ENCODE assay signal across 8 cellular contexts in genomic region chr16:28846080-28846932, GRCh38. TPM values are rescaled to one million over a fixed set of nuclear protein-coding genes. Genes with fewer than 3 reads are reported as not detected.
DNase-seq lines count a peak whose midpoint lies in the region; ATAC-seq lines count a peak whose summit lies in the region.

TSS of gene TUFM (minus strand) at chr16:28846348. CDS start at chr16:28846269, 79 bp downstream.

- H3K27ac ChIP-seq in effector memory CD4-positive, alpha-beta T cell (ENCODE audit: insufficient read depth, low read length, poor library complexity, severe bottlenecking), result peak within 1 kb of the TSS; percentile 87

- peak within 1 kb of the TSS; percentile 89 for H3K4me3 ChIP-seq in effector memory CD4-positive, alpha-beta T cell (ENCODE audit: insufficient read depth, low read depth, low read length, poor library complexity, severe bottlenecking)

- no peaks in the 10 kb centered on the region for H3K9me3 ChIP-seq in effector memory CD4-positive, alpha-beta T cell (ENCODE audit: control insufficient read depth, low read length)

- CTCF ChIA-PET in activated CD8-positive, alpha-beta memory T cell treated with anti-CD3 and anti-CD28 coated beads for 36 hours (lab: Charles Lee), result interaction anchor here (0.9 to 2.7 kb wide), 11 partner anchors 9 to 104 kb away, joined by 3 to 10 read pairs (median 3); partner anchors contain the start of genes ATXN2L, NFATC2IP, RABEP2 and SH2B1

- peak; percentile 91 for ATAC-seq in GM19467 (IDR thresholded peaks at IDR 0.05; ENCODE audit: unreplicated experiment)

- POLR2A ChIA-PET in activated CD8-positive, alpha-beta memory T cell treated with anti-CD3 and anti-CD28 coated beads for 36 hours (lab: Charles Lee), result interaction anchor here (0.7 to 4.4 kb wide), 5 partner anchors 10 to 104 kb away, joined by 3 to 34 read pairs (median 7); partner anchors contain the start of genes ATXN2L, NFATC2IP and SH2B1

- no peaks in the 10 kb centered on the region for H3K27me3 ChIP-seq in effector memory CD4-positive, alpha-beta T cell (replicated peaks; ENCODE audit: control insufficient read depth, insufficient read depth, low read length, poor library complexity, severe bottlenecking)

- DNase-seq in CMK (ENCODE audit: low read depth), result peak; percentile 94
- DNase-seq in HS-5 (ENCODE audit: low read depth), result peak; percentile 92
- peak; percentile 97 for DNase-seq in NK-92 treated with Interleukin-12 subunit alpha and Interleukin-12 subunit beta, amount 100 ng/mL, for 24 hours (lab: John Stamatoyannopoulos, UW)
- DNase-seq in effector memory CD4-positive, alpha-beta T cell, result peak; percentile 96 to 98 (median 97)
- peak; percentile 99 for DNase-seq in medulla oblongata (ENCODE audit: extremely low spot score)
- DNase-seq in stimulated activated CD8-positive, alpha-beta memory T cell treated with anti-CD3 and anti-CD28 coated beads, Interleukin-12 subunit alpha, Interleukin-12 subunit beta, amount 100 ng/mL, for 24 hours (ENCODE audit: extremely low read depth), result peak; percentile 91

- peaks cover 27% of the 10 kb centered on the region for H3K36me3 ChIP-seq in effector memory CD4-positive, alpha-beta T cell (ENCODE audit: control insufficient read depth, insufficient read depth, low read length)

- peaks cover 19% of the 10 kb centered on the region for H3K4me1 ChIP-seq in effector memory CD4-positive, alpha-beta T cell (ENCODE audit: control insufficient read depth, insufficient read depth, low read length, poor library complexity, severe bottlenecking)

RNA-seq across cellular contexts. Expression of gene TUFM, which starts in this region (rescaled TPM):
- 100 to 1,000 TPM; 364 TPM for total RNA-seq in activated CD8-positive, alpha-beta memory T cell treated with anti-CD3 and anti-CD28 coated beads for 36 hours

Comparison
In these comparisons a context has a peak if more than half of its experiments do, and no peak if none do; other contexts are left out.
1. Peak in every context shown above with its lines: DNase-seq, ATAC-seq, H3K4me3 ChIP-seq and H3K27ac ChIP-seq.